ENCODE assay signal across 23 cellular contexts in the genomic region with DNA sequence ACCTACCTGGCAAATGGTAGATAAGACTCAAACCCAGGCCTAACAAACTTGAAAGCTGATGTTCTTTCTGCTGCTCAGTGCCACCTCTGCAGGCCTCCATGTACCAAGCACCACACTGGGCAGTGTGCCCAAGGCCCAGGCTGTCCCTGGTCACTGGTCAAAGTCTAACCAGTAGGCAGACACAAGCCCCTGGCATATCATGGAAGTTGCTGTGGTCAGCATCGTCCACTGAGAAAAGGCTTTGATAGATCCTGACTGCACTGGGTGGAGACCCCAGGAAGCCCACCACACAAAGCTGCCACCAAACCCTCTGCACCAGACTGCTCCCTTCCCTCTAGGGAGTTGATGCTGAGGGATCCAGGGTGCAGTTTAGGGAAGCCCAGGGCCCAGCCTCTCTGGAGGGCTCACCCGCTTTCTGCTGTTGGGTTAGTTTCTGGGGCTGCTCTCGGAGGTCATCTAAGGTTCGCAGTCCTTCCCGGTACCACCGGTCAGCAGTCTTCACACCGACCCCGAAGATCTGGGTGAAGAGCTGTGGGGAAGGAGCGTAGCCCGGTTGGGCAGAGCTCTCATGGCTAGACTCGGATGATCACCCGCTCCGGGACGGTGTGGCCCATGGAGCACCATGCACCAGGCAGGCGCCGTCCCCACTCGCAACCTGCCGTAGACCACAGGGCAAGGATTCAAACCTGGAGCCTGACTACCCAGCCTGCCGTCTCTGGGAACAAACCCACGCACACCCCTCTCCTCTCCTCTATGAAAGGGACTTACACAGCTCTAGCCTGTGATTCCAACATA. TPM values are rescaled to one million over a fixed set of nuclear protein-coding genes. Genes with fewer than 3 reads are reported as not detected.
DNase-seq lines count a peak whose midpoint lies in the region; ATAC-seq and TF ChIP-seq lines count a peak whose summit lies in the region.
"Had no signal": no experiment of that assay in that cellular context is flagged by ENCODE, and none has a peak within 500 bp of the region (broad histone marks: within the 10 kb centered on the region; RNA-seq: fewer than 3 reads in every experiment).

No MANE protein-coding gene starts in this region.

- 89 to 97% (median 93%) methylated on average over 20 of the region's 20 CpGs for WGBS in psoas muscle, 3 donors

- peak overlapping the region; percentile 86 to 99 (median 98) for H3K27ac Mint-ChIP-seq in CD14-positive monocyte
- H3K27ac Mint-ChIP-seq in activated naive CD4-positive, alpha-beta T cell treated with anti-CD3 and anti-CD28 coated beads, Interleukin-2, amount 10 ng/mL, durations not matched to agents 7 days and 5 days, result no peak overlapping the region
- H3K27ac Mint-ChIP-seq: activated CD4-positive, alpha-beta T cell treated with anti-CD3 and anti-CD28 coated beads for 36 hours; activated naive CD4-positive, alpha-beta T cell treated with anti-CD3 and anti-CD28 coated beads for 36 hours had no signal

- TF ChIP-seq CTCF in CD14-positive monocyte (IDR thresholded peaks at IDR 0.05) (no peak), Peyer's patch (IDR thresholded peaks at IDR 0.05) (peak in 1 of 6 experiments; percentile 12), right atrium auricular region (IDR thresholded peaks at IDR 0.05) (no peak), psoas muscle (IDR thresholded peaks at IDR 0.05) (no peak)

- peaks cover 0 to 2% (median 0%) of the 10 kb centered on the region in 7 donors for H3K9me3 Mint-ChIP-seq in CD14-positive monocyte
- no peaks in the 10 kb centered on the region for H3K9me3 Mint-ChIP-seq in activated naive CD4-positive, alpha-beta T cell treated with anti-CD3 and anti-CD28 coated beads, Interleukin-2, amount 10 ng/mL, durations not matched to agents 7 days and 5 days
- H3K9me3 Mint-ChIP-seq: activated naive CD4-positive, alpha-beta T cell treated with anti-CD3 and anti-CD28 coated beads for 36 hours had no signal

- H3K36me3 ChIP-seq in Peyer's patch, result peaks cover 0 to 81% (median 0%) of the 10 kb centered on the region in 3 donors
- H3K36me3 ChIP-seq in right atrium auricular region, result peaks cover 70% of the 10 kb centered on the region
- H3K36me3 ChIP-seq in psoas muscle (ENCODE audit: insufficient read depth in 1 of 2, low read depth in 1 of 2), result peaks cover 2 to 76% of the 10 kb centered on the region in 2 donors

- H3K9me3 ChIP-seq in Peyer's patch (no peaks in the 10 kb centered on the region), right atrium auricular region (no peaks in the 10 kb centered on the region), psoas muscle (no peaks in the 10 kb centered on the region)
- H3K9me3 ChIP-seq: Caco-2, transverse colon had no signal

- H3K27ac ChIP-seq in Peyer's patch (peak overlapping the region in 2 of 4 donors; percentile 9 to 76), right atrium auricular region (peak overlapping the region; percentile 92 to 93), psoas muscle (peak overlapping the region; percentile 36)
- H3K27ac ChIP-seq: transverse colon had no signal

- H3K36me3 Mint-ChIP-seq in CD14-positive monocyte, result peaks cover 65 to 88% of the 10 kb centered on the region in 2 donors
- H3K36me3 Mint-ChIP-seq in activated naive CD4-positive, alpha-beta T cell treated with anti-CD3 and anti-CD28 coated beads, Interleukin-2, amount 10 ng/mL, durations not matched to agents 7 days and 5 days, result peaks cover 45% of the 10 kb centered on the region

- no peak overlapping the region for H3K4me3 Mint-ChIP-seq in CD14-positive monocyte
- no peak overlapping the region for H3K4me3 Mint-ChIP-seq in activated naive CD4-positive, alpha-beta T cell treated with anti-CD3 and anti-CD28 coated beads, Interleukin-2, amount 10 ng/mL, durations not matched to agents 7 days and 5 days
- H3K4me3 Mint-ChIP-seq: activated CD4-positive, alpha-beta T cell treated with anti-CD3 and anti-CD28 coated beads for 36 hours; activated naive CD4-positive, alpha-beta T cell treated with anti-CD3 and anti-CD28 coated beads for 36 hours had no signal

- H3K4me1 ChIP-seq in Peyer's patch, result peaks cover 7 to 51% (median 21%) of the 10 kb centered on the region in 4 donors
- peaks cover 0 to 95% of the 10 kb centered on the region in 2 donors for H3K4me1 ChIP-seq in right atrium auricular region
- H3K4me1 ChIP-seq in psoas muscle, result peaks cover 68% of the 10 kb centered on the region

- intact Hi-C loops in CD14-positive monocyte (cut with micrococcal nuclease), result no loop called here
- intact Hi-C loops in psoas muscle (cut with DNase I), result no loop called here

- CTCF ChIA-PET in activated naive CD4-positive, alpha-beta T cell treated with anti-CD3 and anti-CD28 coated beads, Interleukin-2, amount 10 ng/mL, durations not matched to agents 7 days and 5 days (lab: Charles Lee), result interaction anchor here (0.7 kb wide), 1 partner anchor 11 kb away, joined by 3 read pairs; no protein-coding TSS in a partner anchor

- no peak for TF ChIP-seq POLR2A in Peyer's patch (IDR thresholded peaks at IDR 0.05)

- H3K4me3 ChIP-seq in Peyer's patch, result no peak overlapping the region
- H3K4me3 ChIP-seq in right atrium auricular region, result no peak overlapping the region
- no peak overlapping the region for H3K4me3 ChIP-seq in psoas muscle
- H3K4me3 ChIP-seq: transverse colon had no signal

- H3K27me3 ChIP-seq in Peyer's patch (no peaks in the 10 kb centered on the region), right atrium auricular region (no peaks in the 10 kb centered on the region), psoas muscle (ENCODE audit: insufficient read depth in 3 of 3, low read length in 2 of 3) (no peaks in the 10 kb centered on the region)
- H3K27me3 ChIP-seq: transverse colon had no signal

- H3K27me3 Mint-ChIP-seq in CD14-positive monocyte (ENCODE audit: low read depth in 3 of 3), result peaks cover 0 to 6% (median 0%) of the 10 kb centered on the region in 3 donors
- H3K27me3 Mint-ChIP-seq in activated naive CD4-positive, alpha-beta T cell treated with anti-CD3 and anti-CD28 coated beads, Interleukin-2, amount 10 ng/mL, durations not matched to agents 7 days and 5 days, result no peaks in the 10 kb centered on the region
- H3K27me3 Mint-ChIP-seq: activated CD4-positive, alpha-beta T cell treated with anti-CD3 and anti-CD28 coated beads for 36 hours had no signal

- DNase-seq in CD14-positive monocyte (ENCODE audit: low spot score) (peak; percentile 43), Peyer's patch (peak in 2 of 3 donors; percentile 76 to 78), right atrium auricular region (ENCODE audit: low spot score) (no peak), psoas muscle (no peak), foreskin melanocyte (no peak), NCI-H2081 treated with DMSO at 0.1 percent for 48 hours (lab: John Stamatoyannopoulos, UW) (no peak)
- DNase-seq in activated naive CD4-positive, alpha-beta T cell treated with anti-CD3 and anti-CD28 coated beads, Interleukin-2, amount 10 ng/mL, durations not matched to agents 7 days and 5 days, result no peak
- DNase-seq: activated CD4-positive, alpha-beta T cell treated with anti-CD3 and anti-CD28 coated beads for 36 hours; activated CD8-positive, alpha-beta memory T cell treated with anti-CD3 and anti-CD28 coated beads, Interleukin-2, amount 50 U/mL, for 4 hours; activated naive CD4-positive, alpha-beta T cell treated with anti-CD3 and anti-CD28 coated beads for 36 hours; Caco-2; Kasumi-1; NCI-H1048; NCI-H2081; retina; RPMI8226; stimulated activated naive CD4-positive, alpha-beta T cell treated with Interleukin-2 at 50 U/mL for 16 hours; transverse colon had no signal

- ATAC-seq in psoas muscle, result no peak
- no peak for ATAC-seq in GM21576 (IDR thresholded peaks at IDR 0.05; ENCODE audit: unreplicated experiment)
- ATAC-seq: activated CD4-positive, alpha-beta T cell treated with anti-CD3 and anti-CD28 coated beads for 36 hours had no signal

- peaks cover 47% of the 10 kb centered on the region for H3K4me1 Mint-ChIP-seq in CD14-positive monocyte
- peaks cover 16% of the 10 kb centered on the region for H3K4me1 Mint-ChIP-seq in activated naive CD4-positive, alpha-beta T cell treated with anti-CD3 and anti-CD28 coated beads, Interleukin-2, amount 10 ng/mL, durations not matched to agents 7 days and 5 days

RNA-seq across cellular contexts. Expression of a gene that starts 6.0 kb away (rescaled TPM):
- polyA plus RNA-seq in CD14-positive monocyte (1 to 10 TPM; 4.8 TPM), psoas muscle (1 to 10 TPM; 7.1 to 9.6 (median 7.1) TPM)
- total RNA-seq in Peyer's patch (100 to 1,000 TPM in 2 of 4 donors, 10 to 100 TPM in 2; 49.5 to 150 (median 90.8) TPM), right atrium auricular region (10 to 100 TPM; 18.5 to 31.3 TPM), psoas muscle (10 to 100 TPM in 3 of 4 donors, 1 to 10 TPM in 1; 7.7 to 13.1 (median 10.4) TPM)

RNA-seq across cellular contexts. Expression of a gene that starts 10.9 kb away (rescaled TPM):
- polyA plus RNA-seq in CD14-positive monocyte (not detected), psoas muscle (1,000 to 10,000 TPM in 1 of 3 donors, 100 to 1,000 TPM in 2; 285 to 1,581 (median 569) TPM)
- total RNA-seq in Peyer's patch (1 to 10 TPM in 2 of 4 donors, not detected in 2; 1.2 to 4.1 TPM), right atrium auricular region (1,000 to 10,000 TPM in 1 of 2 donors, 100 to 1,000 TPM in 1; 680 to 2,809 TPM), psoas muscle (100 to 1,000 TPM; 214 to 449 (median 298) TPM)
- total RNA-seq: activated CD4-positive, alpha-beta T cell treated with anti-CD3 and anti-CD28 coated beads for 36 hours; Caco-2; mesenteric fat pad; NCI-H460 had no signal
- polyA plus RNA-seq: fibroblast of lung, neural cell had no signal

RNA-seq across cellular contexts. Expression of a gene that starts 27.8 kb away (rescaled TPM):
- not detected for polyA plus RNA-seq in CD14-positive monocyte
- 100 to 1,000 TPM in 1 of 4 donors, 10 to 100 TPM in 3; 20.1 to 127 (median 58.0) TPM for total RNA-seq in Peyer's patch
- 100 to 1,000 TPM in 1 of 2 donors, 10 to 100 TPM in 1; 84.4 to 193 TPM for total RNA-seq in right atrium auricular region
- total RNA-seq in psoas muscle, result 10 to 100 TPM in 3 of 4 donors, 1 to 10 TPM in 1; 6.9 to 22.0 (median 14.6) TPM
- polyA plus RNA-seq in psoas muscle, result 1 to 10 TPM; 2.8 to 7.8 (median 5.9) TPM
- total RNA-seq: NCI-H460 had no signal

RNA-seq across cellular contexts. Expression of a gene that starts 31.8 kb away (rescaled TPM):
- 100 to 1,000 TPM; 304 to 321 TPM for polyA plus RNA-seq in CD14-positive monocyte
- 100 to 1,000 TPM; 100 to 303 (median 111) TPM for total RNA-seq in Peyer's patch
- 10 to 100 TPM; 31.4 to 66.2 TPM for total RNA-seq in right atrium auricular region
- total RNA-seq in psoas muscle, result 10 to 100 TPM; 33.4 to 45.1 (median 38.7) TPM
- 10 to 100 TPM; 35.5 to 66.7 (median 53.0) TPM for polyA plus RNA-seq in psoas muscle

RNA-seq across cellular contexts. Expression of a gene that starts 47.0 kb away (rescaled TPM):
- 10 to 100 TPM; 24.1 to 25.7 TPM for polyA plus RNA-seq in CD14-positive monocyte
- total RNA-seq in Peyer's patch, result 10 to 100 TPM in 3 of 4 donors, 1 to 10 TPM in 1; 7.4 to 80.9 (median 28.4) TPM
- 10 to 100 TPM; 71.4 to 76.5 TPM for total RNA-seq in right atrium auricular region
- total RNA-seq in psoas muscle, result 100 to 1,000 TPM in 3 of 4 donors, 10 to 100 TPM in 1; 79.2 to 127 (median 119) TPM
- polyA plus RNA-seq in psoas muscle, result 10 to 100 TPM; 57.3 to 87.1 (median 81.3) TPM

Comparison
In these comparisons a context has a peak if more than half of its experiments do, and no peak if none do; other contexts are left out.
1. DNase-seq: peak in CD14-positive monocyte (single experiment) and Peyer's patch (2 of 3); none in right atrium auricular region (single experiment), psoas muscle (0 of 2), foreskin melanocyte (single experiment), activated naive CD4-positive, alpha-beta T cell treated with anti-CD3 and anti-CD28 coated beads, Interleukin-2, amount 10 ng/mL, durations not matched to agents 7 days and 5 days (single experiment) and NCI-H2081 treated with DMSO at 0.1 percent for 48 hours (single experiment).
2. RNA of a gene that starts 10.9 kb away (total RNA-seq): 680 to 2,809 TPM in right atrium auricular region and 214 to 449 TPM in psoas muscle; 1.2 to 4.1 TPM in Peyer's patch; every median in the first group is over 10 times any median in the second.